20 cellular contexts compared by ENCODE assay signal in the genomic region with DNA sequence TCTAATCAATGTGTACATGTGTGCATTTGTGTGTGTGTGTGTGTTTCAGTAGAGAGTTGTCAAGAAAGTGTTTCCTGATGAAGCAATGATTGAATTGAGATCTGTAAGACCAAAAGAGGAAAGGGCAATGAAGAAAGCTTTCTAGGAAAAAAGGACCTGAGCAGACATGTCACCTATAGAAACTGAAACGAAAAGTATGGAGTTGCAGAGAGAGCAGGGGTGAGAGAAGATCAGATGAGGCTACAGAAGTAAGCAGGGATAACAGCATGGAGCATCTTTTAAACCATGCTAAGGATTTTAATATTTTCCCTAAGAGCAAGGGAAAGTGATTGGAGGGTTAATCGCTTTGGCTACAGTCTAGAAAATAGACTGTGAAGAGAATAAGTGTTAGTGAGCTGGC.
DNase-seq lines count a peak whose midpoint lies in the region; ATAC-seq and TF ChIP-seq lines count a peak whose summit lies in the region.
"Had no signal": no experiment of that assay in that cellular context is flagged by ENCODE, and none has a peak within 500 bp of the region (broad histone marks: within the 10 kb centered on the region; RNA-seq: fewer than 3 reads in every experiment).

No MANE protein-coding gene starts in this region.

- DNase-seq in SKM-1 (lab: John Stamatoyannopoulos, UW; ENCODE audit: unreplicated experiment), result peak; percentile 56
- DNase-seq in naive thymus-derived CD8-positive, alpha-beta T cell, result no peak
- no peak for DNase-seq in substantia nigra (lab: John Stamatoyannopoulos, UW)
- DNase-seq in glutamatergic neuron, result no peak
- no peak for DNase-seq in stimulated activated CD4-positive, alpha-beta T cell treated with anti-CD3 and anti-CD28 coated beads, Interleukin-4, amount 100 ng/mL, for 4 hours
- DNase-seq: activated naive CD4-positive, alpha-beta T cell treated with anti-CD3 and anti-CD28 coated beads, Interleukin-2, amount 50 U/mL, for 16 hours; central memory CD4-positive, alpha-beta T cell; DMS79 treated with DMSO at 0.1 percent for 48 hours; heart left ventricle; left cardiac atrium; naive thymus-derived CD4-positive, alpha-beta T cell; NCI-H1930; NCI-H82; right lobe of liver; stomach had no signal

- no peak for TF ChIP-seq CTCF in glutamatergic neuron (IDR thresholded peaks at IDR 0.05; ENCODE audit: partially characterized antibody, unreplicated experiment)

- H3K4me1 Mint-ChIP-seq in naive thymus-derived CD8-positive, alpha-beta T cell, result no peaks in the 10 kb centered on the region
- H3K4me1 Mint-ChIP-seq in glutamatergic neuron (ENCODE audit: low read depth, unreplicated experiment), result no peaks in the 10 kb centered on the region
- H3K4me1 Mint-ChIP-seq: B cell had no signal

- ATAC-seq in GM18519 (IDR thresholded peaks at IDR 0.05; ENCODE audit: low FRiP score, unreplicated experiment) (peak; percentile 47), GM21515 (IDR thresholded peaks at IDR 0.05; ENCODE audit: unreplicated experiment) (peak; percentile 60), HG03159 (IDR thresholded peaks at IDR 0.05; ENCODE audit: unreplicated experiment) (peak; percentile 61)
- no peak for ATAC-seq in naive thymus-derived CD8-positive, alpha-beta T cell
- ATAC-seq: naive thymus-derived CD4-positive, alpha-beta T cell; right lobe of liver had no signal

- H3K27ac ChIP-seq in substantia nigra (ENCODE audit: low read depth, low read length, poor library complexity, severe bottlenecking), result no peak overlapping the region
- H3K27ac ChIP-seq: heart left ventricle, right lobe of liver, SJSA1, stomach had no signal

- no peak overlapping the region for H3K27ac Mint-ChIP-seq in naive thymus-derived CD8-positive, alpha-beta T cell
- no peak overlapping the region for H3K27ac Mint-ChIP-seq in glutamatergic neuron (ENCODE audit: unreplicated experiment)
- H3K27ac Mint-ChIP-seq: B cell; naive thymus-derived CD4-positive, alpha-beta T cell had no signal

- H3K27me3 Mint-ChIP-seq in naive thymus-derived CD8-positive, alpha-beta T cell, result no peaks in the 10 kb centered on the region
- H3K27me3 Mint-ChIP-seq in glutamatergic neuron (ENCODE audit: unreplicated experiment), result peaks cover 3% of the 10 kb centered on the region
- H3K27me3 Mint-ChIP-seq: B cell; naive thymus-derived CD4-positive, alpha-beta T cell had no signal

- POLR2A ChIA-PET in naive thymus-derived CD8-positive, alpha-beta T cell (lab: Charles Lee), result no interaction called here

- H3K9me3 Mint-ChIP-seq in naive thymus-derived CD8-positive, alpha-beta T cell, result peaks cover 2 to 20% (median 12%) of the 10 kb centered on the region in 9 donors
- no peaks in the 10 kb centered on the region for H3K9me3 Mint-ChIP-seq in glutamatergic neuron (ENCODE audit: unreplicated experiment)

- H3K36me3 Mint-ChIP-seq in naive thymus-derived CD8-positive, alpha-beta T cell, result no peaks in the 10 kb centered on the region
- H3K36me3 Mint-ChIP-seq in glutamatergic neuron (ENCODE audit: unreplicated experiment), result no peaks in the 10 kb centered on the region
- H3K36me3 Mint-ChIP-seq: naive thymus-derived CD4-positive, alpha-beta T cell had no signal

- no peak overlapping the region for H3K4me3 Mint-ChIP-seq in naive thymus-derived CD8-positive, alpha-beta T cell
- no peak overlapping the region for H3K4me3 Mint-ChIP-seq in glutamatergic neuron (ENCODE audit: unreplicated experiment)
- H3K4me3 Mint-ChIP-seq: B cell; naive thymus-derived CD4-positive, alpha-beta T cell had no signal

Comparison
In these comparisons a context has a peak if more than half of its experiments do, and no peak if none do; other contexts are left out.
1. ATAC-seq: peak in GM18519 (single experiment), GM21515 (single experiment) and HG03159 (single experiment); none in naive thymus-derived CD8-positive, alpha-beta T cell (0 of 2).